In the genomic region with DNA sequence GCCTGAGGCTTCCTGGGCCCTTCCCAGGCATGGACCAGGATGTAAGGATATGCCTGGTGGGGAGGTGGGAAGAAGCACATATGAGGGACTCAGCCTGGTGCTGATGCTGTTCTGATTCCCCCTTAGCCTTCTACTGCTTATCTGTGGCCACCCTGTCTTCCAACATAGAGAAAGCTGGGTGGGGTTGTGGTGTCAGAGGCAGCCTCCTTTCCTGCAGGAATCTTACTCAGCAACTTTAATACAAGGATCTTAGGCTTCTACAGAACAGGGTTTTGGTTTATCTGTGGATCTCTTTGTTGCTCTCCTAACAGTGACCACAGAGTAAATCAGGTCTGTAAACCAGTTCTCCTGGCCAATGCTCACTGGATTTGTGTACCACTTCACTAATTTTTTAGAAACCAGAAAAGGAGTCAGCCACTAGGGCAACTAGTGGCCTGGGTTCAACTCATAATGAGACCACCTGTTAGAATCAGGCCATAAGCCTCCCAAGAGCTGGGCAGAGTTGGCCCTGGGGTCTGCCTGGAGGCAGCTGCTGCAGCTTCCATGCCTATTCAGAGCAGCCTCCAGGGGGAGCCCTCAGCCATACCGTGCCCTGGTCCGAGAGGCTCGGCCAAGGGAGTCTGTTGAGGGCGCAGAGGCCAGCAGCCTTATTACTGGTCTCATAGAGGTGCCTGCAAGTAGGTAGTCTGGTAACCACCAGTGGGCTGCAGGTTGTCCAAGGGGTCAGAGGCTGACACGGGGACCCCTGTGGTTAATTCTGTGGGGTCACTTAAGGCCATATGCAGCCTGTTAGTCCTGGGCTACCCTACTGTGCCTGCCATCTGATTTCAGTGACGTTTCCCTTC, we compare ENCODE assay signal across 8 cellular contexts. TPM values are rescaled to one million over a fixed set of nuclear protein-coding genes. Genes with fewer than 3 reads are reported as not detected.
DNase-seq lines count a peak whose midpoint lies in the region; ATAC-seq, FAIRE-seq and TF ChIP-seq lines count a peak whose summit lies in the region.

No MANE protein-coding gene starts in this region.

- no peak overlapping the region for H3K27ac Mint-ChIP-seq in astrocyte (ENCODE audit: unreplicated experiment)

- peaks cover 30% of the 10 kb centered on the region for H3K36me3 Mint-ChIP-seq in astrocyte (ENCODE audit: low read depth, unreplicated experiment)

- H3K36me3 ChIP-seq in astrocyte (ENCODE audit: insufficient read depth, low read length) = peaks cover 3% of the 10 kb centered on the region

- peaks cover 3% of the 10 kb centered on the region for H3K27me3 ChIP-seq in astrocyte (ENCODE audit: insufficient read depth, low read length)

- H2AFZ ChIP-seq in astrocyte (ENCODE audit: low read depth, low read length) = no peak overlapping the region

- H3K79me2 ChIP-seq in astrocyte (ENCODE audit: insufficient read depth, low read length) = no peaks in the 10 kb centered on the region

- no peak overlapping the region for H3K4me2 ChIP-seq in astrocyte (ENCODE audit: low read length)

- peak; percentile 75 for ATAC-seq in HG02870 (IDR thresholded peaks at IDR 0.05; ENCODE audit: unreplicated experiment)
- no peak for ATAC-seq in HG03520 (IDR thresholded peaks at IDR 0.05; ENCODE audit: unreplicated experiment)
- no peak for ATAC-seq in GM21390 (IDR thresholded peaks at IDR 0.05; ENCODE audit: unreplicated experiment)

- no peak overlapping the region for H3K4me3 ChIP-seq in astrocyte (ENCODE audit: insufficient read depth, low read depth, low read length)

- DNase-seq in DMS53 treated with DMSO at 0.1 percent for 48 hours (lab: John Stamatoyannopoulos, UW; ENCODE audit: unreplicated experiment) (peak; percentile 7), SKM-1 treated with dmso at 0.1 percent for 144 hours (lab: John Stamatoyannopoulos, UW; ENCODE audit: unreplicated experiment) (peak; percentile 56), astrocyte (ENCODE audit: low read depth) (no peak), islet precursor cell (peak; percentile 88)
- DNase-seq in stimulated activated CD4-positive, alpha-beta T cell treated with anti-CD3 and anti-CD28 coated beads, TNF-alpha, amount 100 ng/mL, for 24 hours (ENCODE audit: low read depth in 3 of 3) = peak in 2 of 3 experiments; percentile 28 to 60

- peak; percentile 61 for TF ChIP-seq CTCF in astrocyte (IDR thresholded peaks at IDR 0.05; ENCODE audit: insufficient read depth, low read depth, low read length)

- peaks cover 8% of the 10 kb centered on the region for H3K27me3 Mint-ChIP-seq in astrocyte (ENCODE audit: low read depth, unreplicated experiment)

- no peak overlapping the region for H3K4me3 Mint-ChIP-seq in astrocyte (ENCODE audit: unreplicated experiment)

- H3K9me3 ChIP-seq in astrocyte (ENCODE audit: insufficient read depth, low read depth, low read length) = no peaks in the 10 kb centered on the region

- peaks cover 7% of the 10 kb centered on the region for H3K4me1 ChIP-seq in astrocyte (ENCODE audit: insufficient read depth, low read length)

- FAIRE-seq in astrocyte (lab: Jason Lieb, UNC) = no peak

- peaks cover 5% of the 10 kb centered on the region for H3K4me1 Mint-ChIP-seq in astrocyte (ENCODE audit: low read depth, unreplicated experiment)

- H3K27ac ChIP-seq in astrocyte (ENCODE audit: low read depth, low read length) = no peak overlapping the region

- peaks cover 64% of the 10 kb centered on the region for H4K20me1 ChIP-seq in astrocyte (ENCODE audit: insufficient read depth, low read length)

- no peaks in the 10 kb centered on the region for H3K9me3 Mint-ChIP-seq in astrocyte (ENCODE audit: unreplicated experiment)

- no peak overlapping the region for H3K9ac ChIP-seq in astrocyte (ENCODE audit: low read length)

RNA-seq across cellular contexts. Expression of a gene that starts 7.1 kb away (rescaled TPM):
- 1.7 and 2.0 TPM in 2 replicates for total RNA-seq in astrocyte

RNA-seq across cellular contexts. Expression of a gene that starts 19.9 kb away (rescaled TPM):
- 86.4 and 89.2 TPM in 2 replicates for total RNA-seq in astrocyte

RNA-seq across cellular contexts. Expression of a gene that starts 19.9 kb away (rescaled TPM):
- total RNA-seq in astrocyte = 68.1 and 69.4 TPM in 2 replicates
